Comparison of ENCODE assay signal across 10 cellular contexts in the genomic region with DNA sequence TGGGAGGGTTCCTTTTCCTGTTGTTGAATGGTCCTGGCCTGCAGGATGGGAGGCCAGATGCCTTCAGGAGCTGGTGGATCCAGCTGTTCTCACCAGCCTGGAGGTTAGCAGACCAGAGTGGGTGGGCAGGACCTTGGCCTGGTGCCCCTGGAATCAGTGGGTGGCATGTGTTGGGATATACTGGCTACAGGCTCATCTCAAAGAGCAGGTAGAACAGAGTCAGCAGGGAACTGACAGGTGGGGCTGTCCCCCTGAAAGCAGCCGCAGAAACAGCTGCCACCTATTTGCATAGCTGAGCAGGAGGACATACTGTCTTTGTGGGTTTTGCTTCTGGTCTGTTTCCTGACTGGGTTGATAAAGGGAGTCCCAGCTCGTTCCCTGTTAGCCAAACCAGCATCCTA.
A peak's percentile ranks its signal among the peaks of the same experiment; 100 is the strongest.
DNase-seq lines count a peak whose midpoint lies in the region; ATAC-seq, FAIRE-seq and TF ChIP-seq lines count a peak whose summit lies in the region.
"Had no signal": no experiment of that assay in that cellular context is flagged by ENCODE, and none has a peak within 500 bp of the region (broad histone marks: within the 10 kb centered on the region; RNA-seq: fewer than 3 reads in every experiment).

No MANE protein-coding gene starts in this region.

- no peaks in the 10 kb centered on the region for H3K9me3 Mint-ChIP-seq in CD4-positive, CD25-positive, alpha-beta regulatory T cell
- H3K9me3 Mint-ChIP-seq in MCF 10A (ENCODE audit: unreplicated experiment), result no peaks in the 10 kb centered on the region

- H3K4me3 ChIP-seq in CD4-positive, CD25-positive, alpha-beta regulatory T cell (ENCODE audit: low read depth, low read length), result no peak overlapping the region
- H3K4me3 ChIP-seq in aorta (ENCODE audit: low read length in 2 of 2), result no peak overlapping the region
- H3K4me3 ChIP-seq: SK-N-MC had no signal

- peaks cover 0 to 17% (median 13%) of the 10 kb centered on the region in 4 donors for H3K4me1 Mint-ChIP-seq in CD4-positive, CD25-positive, alpha-beta regulatory T cell
- H3K4me1 Mint-ChIP-seq in MCF 10A (ENCODE audit: insufficient read depth, unreplicated experiment), result peaks cover 10% of the 10 kb centered on the region

- TF ChIP-seq CTCF in RWPE1 (conservative IDR thresholded peaks at IDR 0.05; ENCODE audit: low read depth) (no peak), MCF 10A (IDR thresholded peaks at IDR 0.05; ENCODE audit: unreplicated experiment) (no peak)

- H3K27me3 ChIP-seq in CD4-positive, CD25-positive, alpha-beta regulatory T cell (ENCODE audit: control insufficient read depth, insufficient read depth, low read length), result no peaks in the 10 kb centered on the region
- no peaks in the 10 kb centered on the region for H3K27me3 ChIP-seq in aorta (ENCODE audit: control insufficient read depth in 1 of 2, insufficient read depth in 2 of 2, low read length in 1 of 2)

- H3K27ac Mint-ChIP-seq in CD4-positive, CD25-positive, alpha-beta regulatory T cell, result peak overlapping the region in 2 of 3 donors; percentile 37 to 78
- H3K27ac Mint-ChIP-seq in MCF 10A (ENCODE audit: low read depth, unreplicated experiment), result no peak overlapping the region

- no peak overlapping the region for H3K27ac ChIP-seq in CD4-positive, CD25-positive, alpha-beta regulatory T cell (ENCODE audit: insufficient read depth, low read length, poor library complexity, severe bottlenecking)
- H3K27ac ChIP-seq in RWPE1 (peak overlapping the region; percentile 27), aorta (ENCODE audit: low read depth in 1 of 2, low read length in 2 of 2) (no peak overlapping the region)
- H3K27ac ChIP-seq: SK-N-MC had no signal

- H3K4me3 Mint-ChIP-seq in CD4-positive, CD25-positive, alpha-beta regulatory T cell, result no peak overlapping the region
- no peak overlapping the region for H3K4me3 Mint-ChIP-seq in MCF 10A (ENCODE audit: unreplicated experiment)

- H3K9me3 ChIP-seq in CD4-positive, CD25-positive, alpha-beta regulatory T cell (ENCODE audit: control insufficient read depth in 2 of 2, low read length in 2 of 2), result no peaks in the 10 kb centered on the region
- no peaks in the 10 kb centered on the region for H3K9me3 ChIP-seq in aorta (ENCODE audit: control insufficient read depth, low read length)

- intact Hi-C loops in aorta (cut with DNase I) (no loop called here), MCF 10A (cut with micrococcal nuclease) (no loop called here)

- WGBS in aorta, 2 donors, result 71 to 91% methylated on average over 2 of the region's 2 CpGs

- no peak for FAIRE-seq in RCC 7860 (lab: Jason Lieb, UNC)
- FAIRE-seq: G401.6 had no signal

- peaks cover 18% of the 10 kb centered on the region for H3K36me3 Mint-ChIP-seq in CD4-positive, CD25-positive, alpha-beta regulatory T cell
- no peaks in the 10 kb centered on the region for H3K36me3 Mint-ChIP-seq in MCF 10A (ENCODE audit: insufficient read depth, unreplicated experiment)

- CTCF ChIA-PET in RWPE1 (lab: Yijun Ruan, JAX), result interaction anchor here (0.5 to 1.5 kb wide), 5 partner anchors 8 to 569 kb away, joined by 3 to 7 read pairs (median 4); no protein-coding TSS in a partner anchor
- CTCF ChIA-PET in MCF 10A (lab: Yijun Ruan, JAX), result interaction anchor here (0.5 to 2.8 kb wide), 4 partner anchors 10 to 1431 kb away, joined by 4 to 21 read pairs (median 10); no protein-coding TSS in a partner anchor

- ATAC-seq in CD4-positive, CD25-positive, alpha-beta regulatory T cell (ENCODE audit: low read depth in 2 of 2), result peak; percentile 76 to 81
- ATAC-seq in GM18909 (IDR thresholded peaks at IDR 0.05; ENCODE audit: poor library complexity, unreplicated experiment) (peak; percentile 75), HG02973 (IDR thresholded peaks at IDR 0.05; ENCODE audit: unreplicated experiment) (peak; percentile 72), aorta (ENCODE audit: low FRiP score) (no peak)

- peak in 2 of 3 donors; percentile 40 to 63 for DNase-seq in CD4-positive, CD25-positive, alpha-beta regulatory T cell
- DNase-seq in RWPE1 (ENCODE audit: low spot score), result no peak
- DNase-seq in RCC 7860 (ENCODE audit: low spot score), result no peak
- DNase-seq in aorta, result no peak
- no peak for DNase-seq in MCF 10A (ENCODE audit: unreplicated experiment)
- no peak for DNase-seq in retina

- no peaks in the 10 kb centered on the region for H3K27me3 Mint-ChIP-seq in CD4-positive, CD25-positive, alpha-beta regulatory T cell
- H3K27me3 Mint-ChIP-seq in MCF 10A (ENCODE audit: insufficient read depth, unreplicated experiment), result no peaks in the 10 kb centered on the region

- POLR2A ChIA-PET in RWPE1 (lab: Yijun Ruan, JAX; ENCODE audit: low non-redundant PET) (no interaction called here), MCF 10A (lab: Yijun Ruan, JAX) (interaction anchor here (0.6 to 0.9 kb wide), 2 partner anchors 8 to 314 kb away, joined by 3 to 4 read pairs; no protein-coding TSS in a partner anchor)

- H3K36me3 ChIP-seq in CD4-positive, CD25-positive, alpha-beta regulatory T cell (ENCODE audit: control insufficient read depth, insufficient read depth, low read length), result peaks cover 24% of the 10 kb centered on the region
- H3K36me3 ChIP-seq in aorta (ENCODE audit: control insufficient read depth in 1 of 2, insufficient read depth in 2 of 2, low read length in 1 of 2), result no peaks in the 10 kb centered on the region

- no TSS peak for BruUV-seq in MCF 10A (replicated peaks; lab: Mats Ljungman, UMichigan)

- peaks cover 11% of the 10 kb centered on the region for H3K4me1 ChIP-seq in CD4-positive, CD25-positive, alpha-beta regulatory T cell (ENCODE audit: control insufficient read depth, insufficient read depth, low read length, poor library complexity, severe bottlenecking)
- H3K4me1 ChIP-seq in aorta (ENCODE audit: control insufficient read depth in 1 of 2, insufficient read depth in 2 of 2, low read length in 2 of 2), result no peaks in the 10 kb centered on the region

Comparison
In these comparisons a context has a peak if more than half of its experiments do, and no peak if none do; other contexts are left out.
1. DNase-seq: peak in CD4-positive, CD25-positive, alpha-beta regulatory T cell (2 of 3); none in RWPE1 (single experiment), RCC 7860 (single experiment), aorta (0 of 2), MCF 10A (single experiment) and retina (single experiment).